Comparison of ENCODE assay signal across 8 cellular contexts in genomic region chr12:92142251-92142896, GRCh38. TPM values are rescaled to one million over a fixed set of nuclear protein-coding genes. Genes with fewer than 3 reads are reported as not detected.
DNase-seq lines count a peak whose midpoint lies in the region; TF ChIP-seq lines count a peak whose summit lies in the region.

No MANE protein-coding gene starts in this region.

- DNase-seq in AG04450 (ENCODE audit: low read depth, low spot score): no peak
- DNase-seq in mammary epithelial cell: no peak
- peak; percentile 30 for DNase-seq in myocyte (ENCODE audit: low read depth)
- no peak for DNase-seq in NCI-H774 (lab: John Stamatoyannopoulos, UW)
- DNase-seq in stimulated activated CD4-positive, alpha-beta T cell treated with anti-CD3 and anti-CD28 coated beads, Interleukin-4, amount 100 ng/mL, for 1 hour: no peak
- no peak for DNase-seq in NCI-H146 (lab: John Stamatoyannopoulos, UW)
- DNase-seq in ecto neural progenitor cell (ENCODE audit: low spot score): no peak

- no TSS peak for BruUV-seq in mammary epithelial cell (replicated peaks; lab: Mats Ljungman, UMichigan)

- dilution Hi-C loops in mammary epithelial cell (cut with HindIII; ENCODE audit: low sequenced_read_pairs): no loop called here

- CTCF ChIA-PET in AG04450 (lab: Charles Lee): interaction anchor here (1.0 to 5.5 kb wide), 4 partner anchors 330 to 761 kb away, joined by 3 to 57 read pairs (median 30); no protein-coding TSS in a partner anchor
- CTCF ChIA-PET in mammary epithelial cell (lab: Charles Lee; ENCODE audit: low non-redundant PET): no interaction called here

- H3K9ac ChIP-seq in HUES48 (ENCODE audit: low read depth, low read length) (0 out of 2 replicates have a peak overlapping the region, but pooled peaks have one; percentile 31), mammary epithelial cell (ENCODE audit: insufficient read depth, low read length) (peak overlapping the region; percentile 47)

- H3K27ac ChIP-seq in AG04450 (ENCODE audit: low read depth, low read length) (no peak overlapping the region), HUES48 (ENCODE audit: low read depth, low read length) (peak overlapping the region; percentile 86), mammary epithelial cell (ENCODE audit: insufficient read depth, low read depth, low read length) (peak overlapping the region; percentile 92)

- peak overlapping the region; percentile 98 for H3K4me3 ChIP-seq in AG04450 (ENCODE audit: low read depth, low read length)
- H3K4me3 ChIP-seq in HUES48 (ENCODE audit: low read depth, low read length): peak overlapping the region; percentile 96
- peak overlapping the region; percentile 83 to 100 (median 88) for H3K4me3 ChIP-seq in mammary epithelial cell (replicated peaks in 1 of 3; ENCODE audit: insufficient read depth in 1 of 3, low read depth in 2 of 3, low read length in 3 of 3)

- H3K36me3 ChIP-seq in HUES48 (ENCODE audit: control insufficient read depth, insufficient read depth, low read length): peaks cover 46% of the 10 kb centered on the region
- H3K36me3 ChIP-seq in mammary epithelial cell (ENCODE audit: insufficient read depth, low read length): peaks cover 2% of the 10 kb centered on the region

- no peaks in the 10 kb centered on the region for H4K20me1 ChIP-seq in mammary epithelial cell (ENCODE audit: insufficient read depth, low read length)

- TF ChIP-seq CTCF in AG04450 (IDR thresholded peaks at IDR 0.05; ENCODE audit: low read depth, low read length) (no peak), mammary epithelial cell (conservative IDR thresholded peaks at IDR 0.05 in 1 of 2, IDR thresholded peaks at IDR 0.05 in 1 of 2; ENCODE audit: extremely low read depth in 1 of 2, insufficient read depth in 1 of 2, low read depth in 1 of 2, low read length in 2 of 2) (no peak)

- intact Hi-C loops in mammary epithelial cell (cut with micrococcal nuclease): loop anchor here (2.0 to 10.0 kb wide), 5 partner anchors 202 to 564 kb away; no protein-coding TSS in a partner anchor

- H3K4me2 ChIP-seq in mammary epithelial cell (ENCODE audit: insufficient read depth, low read depth, low read length): peak overlapping the region; percentile 78

- in situ Hi-C loops in mammary epithelial cell (cut with MboI; ENCODE audit: low sequenced_read_pairs in 2 of 2): loop anchor here in 1 of 2 donors (10.0 to 25.0 kb wide), 3 partner anchors 355 to 755 kb away; no protein-coding TSS in a partner anchor

- peaks cover 81% of the 10 kb centered on the region for H3K79me2 ChIP-seq in mammary epithelial cell (ENCODE audit: insufficient read depth, low read length)

- H3K27me3 ChIP-seq in AG04450 (ENCODE audit: control insufficient read depth, insufficient read depth, low read length) (no peaks in the 10 kb centered on the region), HUES48 (ENCODE audit: control insufficient read depth, insufficient read depth, low read length) (no peaks in the 10 kb centered on the region), mammary epithelial cell (ENCODE audit: insufficient read depth, low read length) (no peaks in the 10 kb centered on the region)

- POLR2A ChIA-PET in AG04450 (lab: Yijun Ruan, JAX): interaction anchor here (0.7 kb wide), 1 partner anchor 111 kb away, joined by 4 read pairs; no protein-coding TSS in a partner anchor

- H3K9me3 ChIP-seq in AG04450 (ENCODE audit: control insufficient read depth, insufficient read depth, low read length) (no peaks in the 10 kb centered on the region; the same call in 1 of the 2 replicates), HUES48 (ENCODE audit: control insufficient read depth, insufficient read depth, low read length) (no peaks in the 10 kb centered on the region), mammary epithelial cell (replicated peaks; ENCODE audit: insufficient read depth, low read length) (no peaks in the 10 kb centered on the region)

- WGBS in mammary epithelial cell (ENCODE audit: low coverage, missing lambda C conversion rate): 27% methylated on average over 5 of the region's 5 CpGs

- H2AFZ ChIP-seq in mammary epithelial cell (ENCODE audit: low read depth, low read length): no peak overlapping the region

- peaks cover 59% of the 10 kb centered on the region for H3K4me1 ChIP-seq in HUES48 (ENCODE audit: control insufficient read depth, insufficient read depth, low read length)
- H3K4me1 ChIP-seq in mammary epithelial cell (ENCODE audit: insufficient read depth, low read length): peaks cover 31% of the 10 kb centered on the region

RNA-seq across cellular contexts. Expression of gene BTG1, which starts 3.3 kb away (rescaled TPM):
- polyA plus RNA-seq in AG04450 (2011; rRNA removed) (88.8 and 89.7 TPM in 2 replicates), mammary epithelial cell (24.8 TPM)
- 98.1 and 123 TPM in 2 replicates for polyA minus RNA-seq in AG04450 (2011; rRNA and poly(A)+ RNA removed)
- total RNA-seq in mammary epithelial cell (10 to 100 TPM; 26.8 to 68.2 TPM), myocyte (56.2 and 63.1 TPM in 2 replicates)
- polyA minus RNA-seq in mammary epithelial cell: 70.4 TPM
- 84.0 TPM for polyA plus RNA-seq in myocyte (2012)
